ENCODE assay signal across 23 cellular contexts in genomic region chrX:153671589-153672530, GRCh38. TPM values are rescaled to one million over a fixed set of nuclear protein-coding genes. Genes with fewer than 3 reads are reported as not detected.
A peak's percentile ranks its signal among the peaks of the same experiment; 100 is the strongest.
DNase-seq lines count a peak whose midpoint lies in the region; ATAC-seq and TF ChIP-seq lines count a peak whose summit lies in the region.
"Had no signal": no experiment of that assay in that cellular context is flagged by ENCODE, and none has a peak within 500 bp of the region (broad histone marks: within the 10 kb centered on the region; RNA-seq: fewer than 3 reads in every experiment).

No MANE protein-coding gene starts in this region.

- TF ChIP-seq RAD21 in IMR-90 (IDR thresholded peaks at IDR 0.05; ENCODE audit: low read length), result no peak

- H3K36me3 Mint-ChIP-seq in endodermal cell (ENCODE audit: low read depth) (no peaks in the 10 kb centered on the region), neural progenitor cell (no peaks in the 10 kb centered on the region)

- H3K27me3 Mint-ChIP-seq in endodermal cell (ENCODE audit: insufficient read depth) (peaks cover 32% of the 10 kb centered on the region), neural progenitor cell (ENCODE audit: insufficient read depth, low read depth) (peaks cover 19% of the 10 kb centered on the region)

- 91% methylated on average over 17 of the region's 27 CpGs; no CpG with 5 or more reads in 1 of the 2 experiments for WGBS in IMR-90 (ENCODE audit: extremely low coverage in 2 of 2, insufficient read length in 1 of 2), 2 experiments
- 92 to 93% methylated on average over 4 to 27 of the region's 27 CpGs for WGBS in endodermal cell (ENCODE audit: insufficient coverage in 1 of 2, insufficient read length in 1 of 2), 2 experiments
- WGBS in spleen, 5 donors, result 86 to 93% (median 89%) methylated on average over 2 to 27 of the region's 27 CpGs

- H2BK20ac ChIP-seq in IMR-90 (ENCODE audit: low read depth, low read length), result no peak overlapping the region

- H3K9ac ChIP-seq in IMR-90 (ENCODE audit: low read depth, low read length), result no peak overlapping the region
- no peak overlapping the region for H3K9ac ChIP-seq in endodermal cell (ENCODE audit: extremely low read depth, low read length, poor library complexity, severe bottlenecking)
- no peak overlapping the region for H3K9ac ChIP-seq in neural progenitor cell
- H3K9ac ChIP-seq: SK-N-SH had no signal

- intact Hi-C loops in IMR-90 (cut with micrococcal nuclease) (no loop called here), spleen (cut with DNase I; ENCODE audit: low total_unique reads) (no loop called here)

- dilution Hi-C loops in IMR-90 (cut with HindIII; ENCODE audit: low sequenced_read_pairs, unreplicated experiment), result no loop called here

- H3K36me3 ChIP-seq in IMR-90 (ENCODE audit: control insufficient read depth, insufficient read depth, low read length), result no peaks in the 10 kb centered on the region
- no peaks in the 10 kb centered on the region for H3K36me3 ChIP-seq in endodermal cell (ENCODE audit: control insufficient read depth, insufficient read depth, low read length)
- no peaks in the 10 kb centered on the region for H3K36me3 ChIP-seq in neural progenitor cell
- no peaks in the 10 kb centered on the region for H3K36me3 ChIP-seq in spleen
- H3K36me3 ChIP-seq: BE2C had no signal

- no peak overlapping the region for H3K4ac ChIP-seq in IMR-90 (ENCODE audit: low read depth, low read length)

- H4K8ac ChIP-seq in IMR-90 (ENCODE audit: low read depth in 2 of 2, low read length in 2 of 2), result no peak overlapping the region

- POLR2A ChIA-PET in IMR-90 (lab: Charles Lee; ENCODE audit: unreplicated experiment), result no interaction called here

- H3K27me3 ChIP-seq in IMR-90 (ENCODE audit: control insufficient read depth, insufficient read depth, low read length) (peaks cover 20% of the 10 kb centered on the region), endodermal cell (ENCODE audit: control insufficient read depth, insufficient read depth, low read length, poor library complexity, severe bottlenecking) (no peaks in the 10 kb centered on the region), neural progenitor cell (no peaks in the 10 kb centered on the region), spleen (replicated peaks in 1 of 7) (peaks cover 0 to 52% (median 15%) of the 10 kb centered on the region in 7 donors)
- H3K27me3 ChIP-seq: BE2C had no signal

- no peak overlapping the region for H2AK9ac ChIP-seq in IMR-90 (replicated peaks; ENCODE audit: low read depth, low read length, poor library complexity)

- no peak for ATAC-seq in IMR-90 (ENCODE audit: low read depth)
- no peak for ATAC-seq in HG03097 (IDR thresholded peaks at IDR 0.05; ENCODE audit: low FRiP score, unreplicated experiment)
- ATAC-seq: A549 had no signal

- H2AK5ac ChIP-seq in IMR-90 (ENCODE audit: low read depth, low read length), result no peak overlapping the region

- H4K91ac ChIP-seq in IMR-90 (ENCODE audit: insufficient read depth, low read depth, low read length), result no peak overlapping the region

- in situ Hi-C loops in IMR-90 (cut with MboI; ENCODE audit: low sequenced_read_pairs), result loop anchor here (25.0 kb wide), 1 partner anchor 710 kb away; no protein-coding TSS in a partner anchor

- no peak for TF ChIP-seq POLR2A in IMR-90 (IDR thresholded peaks at IDR 0.05; ENCODE audit: low read depth, low read length)
- no peak for TF ChIP-seq POLR2A in spleen (IDR thresholded peaks at IDR 0.05)

- H2AFZ ChIP-seq in IMR-90 (replicated peaks; ENCODE audit: low read length, poor library complexity) (peak overlapping the region; percentile 51), neural progenitor cell (replicated peaks) (no peak overlapping the region)

- H3K4me3 Mint-ChIP-seq in endodermal cell, result no peak overlapping the region
- H3K4me3 Mint-ChIP-seq in neural progenitor cell, result peak overlapping the region; percentile 64
- H3K4me3 Mint-ChIP-seq: HFFc6 had no signal

- H3K4me1 Mint-ChIP-seq in endodermal cell (peaks cover 5% of the 10 kb centered on the region), neural progenitor cell (peaks cover 23% of the 10 kb centered on the region)

- no peaks in the 10 kb centered on the region for H3K79me1 ChIP-seq in IMR-90 (ENCODE audit: low read depth in 1 of 2, low read length in 2 of 2)

- H3K9me3 Mint-ChIP-seq in endodermal cell, result peaks cover 65% of the 10 kb centered on the region
- peaks cover 37% of the 10 kb centered on the region for H3K9me3 Mint-ChIP-seq in neural progenitor cell
- H3K9me3 Mint-ChIP-seq: HFFc6 had no signal

- H4K5ac ChIP-seq in IMR-90 (ENCODE audit: low read depth, low read length), result no peak overlapping the region

- TF ChIP-seq CTCF in IMR-90 (conservative IDR thresholded peaks at IDR 0.05; ENCODE audit: low read depth, low read length) (no peak), endodermal cell (conservative IDR thresholded peaks at IDR 0.05) (no peak), neural progenitor cell (IDR thresholded peaks at IDR 0.05) (no peak), spleen (IDR thresholded peaks at IDR 0.05 in 8 of 11, conservative IDR thresholded peaks at IDR 0.05 in 3 of 11) (no peak)

- H3K4me1 ChIP-seq in IMR-90 (ENCODE audit: control insufficient read depth, insufficient read depth, low read length) (no peaks in the 10 kb centered on the region), endodermal cell (ENCODE audit: control insufficient read depth, insufficient read depth, low read length) (no peaks in the 10 kb centered on the region), neural progenitor cell (peaks cover 5% of the 10 kb centered on the region), spleen (peaks cover 0 to 10% (median 3%) of the 10 kb centered on the region in 6 donors)
- H3K4me1 ChIP-seq: A549 had no signal

- no peaks in the 10 kb centered on the region; the same call in 1 of the 2 replicates for H3K9me1 ChIP-seq in IMR-90 (ENCODE audit: insufficient read depth, low read length)

- DNase-seq in IMR-90, result no peak
- peak; percentile 29 for DNase-seq in endodermal cell
- DNase-seq in neural progenitor cell (ENCODE audit: low spot score), result no peak
- peak; percentile 72 for DNase-seq in spleen
- DNase-seq in activated CD4-positive, alpha-beta T cell treated with anti-CD3 and anti-CD28 coated beads for 48 hours, result no peak
- DNase-seq in activated CD4-positive, CD25-positive, alpha-beta regulatory T cell treated with anti-CD3 and anti-CD28 coated beads, Interleukin-2, amount 50 U/mL, for 72 hours, result no peak
- DNase-seq: BE2C; DMS79; HFFc6; NCI-H1105; NCI-H146; NCI-H2081; NCI-H2171; NCI-H345; NCI-H524; NCI-H774; NK-92 treated with Interleukin-12 subunit alpha and Interleukin-12 subunit beta, amount 100 ng/mL, for 24 hours; SIG-M5; SK-N-SH had no signal

- CTCF ChIA-PET in IMR-90 (lab: Yijun Ruan, JAX), result no interaction called here

- no TSS peak for BruUV-seq in IMR-90 (replicated peaks; lab: Mats Ljungman, UMichigan)

- H3K79me2 ChIP-seq in neural progenitor cell (ENCODE audit: low read depth), result no peaks in the 10 kb centered on the region

- H3K27ac Mint-ChIP-seq in endodermal cell, result no peak overlapping the region
- no peak overlapping the region for H3K27ac Mint-ChIP-seq in neural progenitor cell
- H3K27ac Mint-ChIP-seq: HFFc6 had no signal

- H3K14ac ChIP-seq in IMR-90 (replicated peaks; ENCODE audit: low read depth, low read length), result no peak overlapping the region

- H3K27ac ChIP-seq in IMR-90 (ENCODE audit: insufficient read depth, low read length), result no peak overlapping the region
- no peak overlapping the region for H3K27ac ChIP-seq in endodermal cell (ENCODE audit: low read depth, low read length)
- H3K27ac ChIP-seq in neural progenitor cell, result no peak overlapping the region
- H3K27ac ChIP-seq in spleen, result no peak overlapping the region
- H3K27ac ChIP-seq: A549, RWPE1 had no signal

- H2BK120ac ChIP-seq in IMR-90 (ENCODE audit: low read depth, low read length), result no peak overlapping the region

- H3K4me3 ChIP-seq in IMR-90 (ENCODE audit: insufficient read depth, low read depth, low read length) (no peak overlapping the region), endodermal cell (ENCODE audit: low read length) (no peak overlapping the region), neural progenitor cell (no peak overlapping the region), spleen (no peak overlapping the region)
- H3K4me3 ChIP-seq: A549 had no signal

- H3K4me2 ChIP-seq in IMR-90 (ENCODE audit: low read depth, low read length), result no peak overlapping the region
- H3K4me2 ChIP-seq in neural progenitor cell, result no peak overlapping the region
- H3K4me2 ChIP-seq: A549, SK-N-SH had no signal

- H2BK15ac ChIP-seq in IMR-90 (ENCODE audit: low read depth, low read length), result no peak overlapping the region

- H3K18ac ChIP-seq in IMR-90 (ENCODE audit: low read depth, low read length), result no peak overlapping the region

- no peak overlapping the region for H3K56ac ChIP-seq in IMR-90 (ENCODE audit: extremely low read depth, insufficient read depth, low read length)

- no peaks in the 10 kb centered on the region for H3F3A ChIP-seq in neural progenitor cell (ENCODE audit: low read depth)

- peaks cover 4% of the 10 kb centered on the region; the same call in 1 of the 2 replicates for H3K9me3 ChIP-seq in IMR-90 (ENCODE audit: control insufficient read depth, insufficient read depth, low read length)
- H3K9me3 ChIP-seq in endodermal cell (ENCODE audit: control insufficient read depth, low read length), result no peaks in the 10 kb centered on the region
- H3K9me3 ChIP-seq in neural progenitor cell (ENCODE audit: low read depth), result no peaks in the 10 kb centered on the region
- no peaks in the 10 kb centered on the region for H3K9me3 ChIP-seq in spleen
- H3K9me3 ChIP-seq: A549, BE2C, SK-N-SH had no signal

- H2BK5ac ChIP-seq in IMR-90 (ENCODE audit: low read depth, low read length, poor library complexity, severe bottlenecking), result no peak overlapping the region

- H4K20me1 ChIP-seq in IMR-90 (ENCODE audit: insufficient read depth, low read length), result no peaks in the 10 kb centered on the region; the same call in 1 of the 2 replicates
- no peaks in the 10 kb centered on the region for H4K20me1 ChIP-seq in neural progenitor cell (ENCODE audit: low read depth)

- H3K23ac ChIP-seq in IMR-90 (ENCODE audit: low read depth, low read length), result no peak overlapping the region

RNA-seq across cellular contexts. Expression of gene PNCK, which starts 1.8 kb away (rescaled TPM):
- total RNA-seq in IMR-90 (2012; rRNA removed) (0.18 TPM in 1 of 2 replicates, not detected in the other), endodermal cell (10 to 100 TPM in 1 of 2 donors, 1 to 10 TPM in 1; 2.8 to 12.9 TPM), neural progenitor cell (ENCODE audit: low replicate concordance) (19.7 and 53.5 TPM in 2 replicates), spleen (1 to 10 TPM in 2 of 7 donors, under 1 TPM in 1, not detected in 4; 0.73 to 1.2 (median 1.0) TPM)
- polyA plus RNA-seq in IMR-90 (2012; rRNA removed) (0.13 and 0.22 TPM in 2 replicates), spleen (under 1 TPM; 0.18 to 0.35 (median 0.22) TPM)
- 0.22 TPM in 2 replicates for polyA plus RNA-seq in IMR-90 (2012; cell fraction: cytosol; rRNA removed)
- 2.2 and 2.5 TPM in 2 replicates for polyA plus RNA-seq in IMR-90 (2012; cell fraction: nucleus; rRNA removed; ENCODE audit: low replicate concordance)
- 11.1 TPM for polyA plus RNA-seq in endodermal cell (2013, experiment 1 of 2)
- 9.0 TPM for polyA plus RNA-seq in endodermal cell (2013, experiment 2 of 2)
- total RNA-seq: HT1080 had no signal

RNA-seq across cellular contexts. Expression of gene SLC6A8, which starts 15.9 kb away (rescaled TPM):
- 6.7 and 7.2 TPM in 2 replicates for total RNA-seq in IMR-90 (2012; rRNA removed)
- polyA plus RNA-seq in IMR-90 (2012; rRNA removed), result 21.1 and 25.5 TPM in 2 replicates
- polyA plus RNA-seq in IMR-90 (2012; cell fraction: cytosol; rRNA removed), result 15.6 and 31.1 TPM in 2 replicates
- polyA plus RNA-seq in IMR-90 (2012; cell fraction: nucleus; rRNA removed; ENCODE audit: low replicate concordance), result 48.5 and 108 TPM in 2 replicates
- total RNA-seq in endodermal cell, result 100 to 1,000 TPM in 1 of 2 donors, 10 to 100 TPM in 1; 57.6 to 121 TPM
- polyA plus RNA-seq in endodermal cell (2013, experiment 1 of 2), result 144 TPM
- 117 TPM for polyA plus RNA-seq in endodermal cell (2013, experiment 2 of 2)
- 94.1 and 191 TPM in 2 replicates for total RNA-seq in neural progenitor cell (ENCODE audit: low replicate concordance)
- 10 to 100 TPM in 5 of 7 donors, 1 to 10 TPM in 2; 6.7 to 72.9 (median 14.7) TPM for total RNA-seq in spleen
- 1 to 10 TPM; 3.2 to 5.3 (median 3.2) TPM for polyA plus RNA-seq in spleen

RNA-seq across cellular contexts. Expression of gene DUSP9, which starts 24.9 kb away (rescaled TPM):
- total RNA-seq in IMR-90 (2012; rRNA removed), result under 0.01 TPM in 2 replicates
- 0.09 and 0.16 TPM in 2 replicates for polyA plus RNA-seq in IMR-90 (2012; rRNA removed)
- polyA plus RNA-seq in IMR-90 (2012; cell fraction: cytosol; rRNA removed), result 0.05 and 0.20 TPM in 2 replicates
- 0.05 and 0.16 TPM in 2 replicates for polyA plus RNA-seq in IMR-90 (2012; cell fraction: nucleus; rRNA removed; ENCODE audit: low replicate concordance)
- under 1 TPM; 0.18 to 0.31 TPM for total RNA-seq in endodermal cell
- polyA plus RNA-seq in endodermal cell (2013, experiment 1 of 2), result 1.5 TPM
- polyA plus RNA-seq in endodermal cell (2013, experiment 2 of 2), result 1.3 TPM
- 0.21 and 2.0 TPM in 2 replicates for total RNA-seq in neural progenitor cell (ENCODE audit: low replicate concordance)
- total RNA-seq in spleen, result under 1 TPM in 1 of 7 donors, not detected in 6; 0.17 TPM
- polyA plus RNA-seq in spleen, result under 1 TPM in 1 of 3 donors, not detected in 2; 0.09 TPM
- total RNA-seq: HFFc6, HT1080 had no signal

RNA-seq across cellular contexts. Expression of gene BCAP31, which starts 52.3 kb away (rescaled TPM):
- total RNA-seq in IMR-90 (2012; rRNA removed), result 166 and 244 TPM in 2 replicates
- 125 and 131 TPM in 2 replicates for polyA plus RNA-seq in IMR-90 (2012; rRNA removed)
- 118 and 139 TPM in 2 replicates for polyA plus RNA-seq in IMR-90 (2012; cell fraction: cytosol; rRNA removed)
- 56.8 and 80.0 TPM in 2 replicates for polyA plus RNA-seq in IMR-90 (2012; cell fraction: nucleus; rRNA removed; ENCODE audit: low replicate concordance)
- 100 to 1,000 TPM; 192 to 206 TPM for total RNA-seq in endodermal cell
- 116 TPM for polyA plus RNA-seq in endodermal cell (2013, experiment 1 of 2)
- polyA plus RNA-seq in endodermal cell (2013, experiment 2 of 2), result 113 TPM
- 52.5 and 68.7 TPM in 2 replicates for total RNA-seq in neural progenitor cell (ENCODE audit: low replicate concordance)
- total RNA-seq in spleen, result 100 to 1,000 TPM; 132 to 173 (median 136) TPM
- polyA plus RNA-seq in spleen, result 100 to 1,000 TPM in 2 of 3 donors, 10 to 100 TPM in 1; 77.3 to 135 (median 108) TPM

RNA-seq across cellular contexts. Expression of gene ABCD1, which starts 52.8 kb away (rescaled TPM):
- 4.3 and 4.7 TPM in 2 replicates for total RNA-seq in IMR-90 (2012; rRNA removed)
- polyA plus RNA-seq in IMR-90 (2012; rRNA removed), result 7.0 and 8.3 TPM in 2 replicates
- 7.5 and 11.5 TPM in 2 replicates for polyA plus RNA-seq in IMR-90 (2012; cell fraction: cytosol; rRNA removed)
- 11.4 and 27.2 TPM in 2 replicates for polyA plus RNA-seq in IMR-90 (2012; cell fraction: nucleus; rRNA removed; ENCODE audit: low replicate concordance)
- 10 to 100 TPM; 17.9 to 18.2 TPM for total RNA-seq in endodermal cell
- polyA plus RNA-seq in endodermal cell (2013, experiment 1 of 2), result 12.6 TPM
- polyA plus RNA-seq in endodermal cell (2013, experiment 2 of 2), result 15.8 TPM
- total RNA-seq in neural progenitor cell (ENCODE audit: low replicate concordance), result 0.79 and 5.0 TPM in 2 replicates
- total RNA-seq in spleen, result 10 to 100 TPM; 14.9 to 28.1 (median 23.2) TPM
- polyA plus RNA-seq in spleen, result 1 to 10 TPM; 5.1 to 9.7 (median 6.9) TPM

Comparison
In these comparisons a context has a peak if more than half of its experiments do, and no peak if none do; other contexts are left out.
1. DNase-seq: peak in endodermal cell (single experiment) and spleen (single experiment); none in IMR-90 (single experiment), neural progenitor cell (single experiment), activated CD4-positive, alpha-beta T cell treated with anti-CD3 and anti-CD28 coated beads for 48 hours (single experiment) and activated CD4-positive, CD25-positive, alpha-beta regulatory T cell treated with anti-CD3 and anti-CD28 coated beads, Interleukin-2, amount 50 U/mL, for 72 hours (single experiment).